Comparison of ENCODE assay signal across 21 cellular contexts in genomic region chr5:78495800-78496199, GRCh38.
DNase-seq lines count a peak whose midpoint lies in the region; ATAC-seq, FAIRE-seq and TF ChIP-seq lines count a peak whose summit lies in the region.
"Had no signal": no experiment of that assay in that cellular context is flagged by ENCODE, and none has a peak within 500 bp of the region (broad histone marks: within the 10 kb centered on the region; RNA-seq: fewer than 3 reads in every experiment).

No MANE protein-coding gene starts in this region.

- no peaks in the 10 kb centered on the region for H3K23me2 ChIP-seq in H9 (ENCODE audit: insufficient read length, low read depth, low read length, poor library complexity, severe bottlenecking)

- H3K4me1 ChIP-seq in H9 (ENCODE audit: insufficient read depth, low read length) (peaks cover 26% of the 10 kb centered on the region), astrocyte (ENCODE audit: insufficient read depth, low read length) (peaks cover 11% of the 10 kb centered on the region), right lobe of liver (peaks cover 0 to 6% (median 0%) of the 10 kb centered on the region in 4 donors)

- H3K27ac Mint-ChIP-seq in H9 (peak overlapping the region; percentile 45 to 95 (median 86); a peak in 6 of 7 replicates), astrocyte (ENCODE audit: unreplicated experiment) (peak overlapping the region; percentile 6), osteocyte (ENCODE audit: unreplicated experiment) (peak overlapping the region; percentile 78)
- H3K27ac Mint-ChIP-seq: activated CD4-positive, alpha-beta memory T cell treated with anti-CD3 and anti-CD28 coated beads for 36 hours; activated naive CD8-positive, alpha-beta T cell treated with anti-CD3 and anti-CD28 coated beads for 36 hours had no signal

- H3K4ac ChIP-seq in H9 (ENCODE audit: low read depth, low read length): no peak overlapping the region

- no peak overlapping the region for H2BK120ac ChIP-seq in H9 (ENCODE audit: low read depth, low read length, poor library complexity, severe bottlenecking)

- H4K8ac ChIP-seq in H9 (replicated peaks; ENCODE audit: insufficient read length, low read depth, low read length): no peak overlapping the region

- H3K9ac ChIP-seq in H9 (ENCODE audit: extremely low read depth, insufficient read length, low read length) (no peak overlapping the region), astrocyte (ENCODE audit: low read length) (no peak overlapping the region)

- H3T11ph ChIP-seq in H9 (ENCODE audit: low read length): no peak overlapping the region

- no peak overlapping the region; the same call in 1 of the 2 replicates for H3K14ac ChIP-seq in H9 (ENCODE audit: insufficient read depth, low read length)

- TF ChIP-seq CTCF in H9 (conservative IDR thresholded peaks at IDR 0.05) (no peak), astrocyte (IDR thresholded peaks at IDR 0.05; ENCODE audit: insufficient read depth, low read depth, low read length) (no peak), osteocyte (IDR thresholded peaks at IDR 0.05) (no peak), right lobe of liver (IDR thresholded peaks at IDR 0.05) (no peak)

- H3K79me2 ChIP-seq in H9 (ENCODE audit: insufficient read depth, low read length) (no peaks in the 10 kb centered on the region; the same call in 1 of the 2 replicates), astrocyte (ENCODE audit: insufficient read depth, low read length) (peaks cover 80% of the 10 kb centered on the region)

- peak overlapping the region; percentile 69 for H2AK5ac ChIP-seq in H9 (ENCODE audit: insufficient read length, low read length)

- ATAC-seq in right lobe of liver: no peak
- ATAC-seq: gastroesophageal sphincter had no signal

- H2BK12ac ChIP-seq in H9 (ENCODE audit: insufficient read length, low read depth, low read length): no peak overlapping the region

- no peaks in the 10 kb centered on the region for H3K36me3 ChIP-seq in astrocyte (ENCODE audit: insufficient read depth, low read length)
- H3K36me3 ChIP-seq in right lobe of liver: no peaks in the 10 kb centered on the region
- H3K36me3 ChIP-seq: gastroesophageal sphincter had no signal

- H2AFZ ChIP-seq in H9 (ENCODE audit: low read length) (no peak overlapping the region), astrocyte (ENCODE audit: low read depth, low read length) (no peak overlapping the region)

- H3K18ac ChIP-seq in H9 (ENCODE audit: insufficient read length, low read depth, low read length): peak overlapping the region; percentile 18

- H3K23ac ChIP-seq in H9 (ENCODE audit: insufficient read length, low read depth, low read length): no peak overlapping the region

- H4K91ac ChIP-seq in H9 (ENCODE audit: insufficient read length, low read depth, low read length): no peak overlapping the region

- H2BK15ac ChIP-seq in H9 (ENCODE audit: low read depth, low read length): no peak overlapping the region

- TF ChIP-seq POLR2A in right lobe of liver (IDR thresholded peaks at IDR 0.05): no peak

- H2BK5ac ChIP-seq in H9 (ENCODE audit: insufficient read length, low read length): no peak overlapping the region

- peak overlapping the region; percentile 0 to 2; a peak in 2 of 5 replicates for H3K4me3 Mint-ChIP-seq in H9
- H3K4me3 Mint-ChIP-seq in astrocyte (ENCODE audit: unreplicated experiment): no peak overlapping the region
- H3K4me3 Mint-ChIP-seq in osteocyte (ENCODE audit: unreplicated experiment): no peak overlapping the region
- H3K4me3 Mint-ChIP-seq: activated CD4-positive, alpha-beta memory T cell treated with anti-CD3 and anti-CD28 coated beads for 36 hours; activated naive CD8-positive, alpha-beta T cell treated with anti-CD3 and anti-CD28 coated beads for 36 hours had no signal

- H4K20me1 ChIP-seq in H9 (ENCODE audit: control insufficient read depth, insufficient read depth, insufficient read length): no peaks in the 10 kb centered on the region
- H4K20me1 ChIP-seq in astrocyte (ENCODE audit: insufficient read depth, low read length): peaks cover 55% of the 10 kb centered on the region

- H3K56ac ChIP-seq in H9 (ENCODE audit: insufficient read length, low read depth, low read length): no peak overlapping the region

- H3K4me1 Mint-ChIP-seq in H9 (peaks cover 53 to 60% of the 10 kb centered on the region in 2 experiments), astrocyte (ENCODE audit: low read depth, unreplicated experiment) (peaks cover 31% of the 10 kb centered on the region), osteocyte (ENCODE audit: unreplicated experiment) (peaks cover 66% of the 10 kb centered on the region)
- H3K4me1 Mint-ChIP-seq: activated naive CD8-positive, alpha-beta T cell treated with anti-CD3 and anti-CD28 coated beads for 36 hours had no signal

- H3K9me3 Mint-ChIP-seq in H9: no peaks in the 10 kb centered on the region
- H3K9me3 Mint-ChIP-seq in astrocyte (ENCODE audit: unreplicated experiment): no peaks in the 10 kb centered on the region
- no peaks in the 10 kb centered on the region for H3K9me3 Mint-ChIP-seq in osteocyte (ENCODE audit: unreplicated experiment)
- H3K9me3 Mint-ChIP-seq: activated CD4-positive, alpha-beta memory T cell treated with anti-CD3 and anti-CD28 coated beads for 36 hours; activated naive CD8-positive, alpha-beta T cell treated with anti-CD3 and anti-CD28 coated beads for 36 hours had no signal

- H3K27me3 ChIP-seq in H9 (ENCODE audit: insufficient read depth, low read length) (no peaks in the 10 kb centered on the region), astrocyte (ENCODE audit: insufficient read depth, low read length) (no peaks in the 10 kb centered on the region), right lobe of liver (no peaks in the 10 kb centered on the region)
- H3K27me3 ChIP-seq: gastroesophageal sphincter had no signal

- no peaks in the 10 kb centered on the region for H3K27me3 Mint-ChIP-seq in H9 (ENCODE audit: low read depth)
- no peaks in the 10 kb centered on the region for H3K27me3 Mint-ChIP-seq in astrocyte (ENCODE audit: low read depth, unreplicated experiment)
- H3K27me3 Mint-ChIP-seq in osteocyte (ENCODE audit: unreplicated experiment): no peaks in the 10 kb centered on the region

- intact Hi-C loops in right lobe of liver (cut with DNase I): no loop called here

- H4K5ac ChIP-seq in H9 (ENCODE audit: insufficient read length, low read depth, low read length): peak overlapping the region; percentile 22

- peak overlapping the region; percentile 79 for H3K27ac ChIP-seq in H9 (ENCODE audit: insufficient read length, low read depth, low read length)
- no peak overlapping the region for H3K27ac ChIP-seq in astrocyte (ENCODE audit: low read depth, low read length)
- H3K27ac ChIP-seq in right lobe of liver: no peak overlapping the region
- H3K27ac ChIP-seq: VCaP had no signal

- DNase-seq in H9 (peak; percentile 62), astrocyte (ENCODE audit: low read depth) (peak; percentile 47), iPS DF 19.7 (ENCODE audit: low read depth, low spot score) (peak; percentile 70), osteocyte (ENCODE audit: extremely low spot score, unreplicated experiment) (no peak), right lobe of liver (no peak), GM19239 (ENCODE audit: insufficient read length, low spot score) (no peak)
- no peak for DNase-seq in stimulated activated CD4-positive, alpha-beta T cell treated with anti-CD3 and anti-CD28 coated beads, Interleukin-15, amount 100 ng/mL, for 24 hours
- DNase-seq: activated CD4-positive, alpha-beta memory T cell treated with anti-CD3 and anti-CD28 coated beads for 36 hours; activated naive CD8-positive, alpha-beta T cell treated with anti-CD3 and anti-CD28 coated beads for 36 hours; AML-193; caudate nucleus; KBM-7; NCI-H1105; occipital lobe; RPMI8226; stimulated activated CD4-positive, alpha-beta T cell treated with anti-CD3 and anti-CD28 coated beads, Interleukin-4, amount 100 ng/mL, for 4 hours had no signal

- H3K4me3 ChIP-seq in astrocyte (ENCODE audit: insufficient read depth, low read depth, low read length): no peak overlapping the region
- no peak overlapping the region for H3K4me3 ChIP-seq in right lobe of liver
- H3K4me3 ChIP-seq: gastroesophageal sphincter had no signal

- H2BK20ac ChIP-seq in H9 (ENCODE audit: low read depth, low read length, poor library complexity, severe bottlenecking): no peak overlapping the region

- H3K79me1 ChIP-seq in H9 (ENCODE audit: insufficient read depth, low read depth, low read length, poor library complexity, severe bottlenecking): no peaks in the 10 kb centered on the region

- FAIRE-seq in astrocyte (lab: Jason Lieb, UNC): no peak
- FAIRE-seq in GM19239 (lab: Jason Lieb, UNC): no peak
- FAIRE-seq: D721Med, GM18507, islet of Langerhans had no signal

- H3K36me3 Mint-ChIP-seq in H9 (ENCODE audit: insufficient read depth in 1 of 3, low read depth in 3 of 3): peaks cover 0 to 12% (median 12%) of the 10 kb centered on the region in 3 experiments; a peak in 5 of 7 replicates
- H3K36me3 Mint-ChIP-seq in astrocyte (ENCODE audit: low read depth, unreplicated experiment): peaks cover 20% of the 10 kb centered on the region
- H3K36me3 Mint-ChIP-seq in osteocyte (ENCODE audit: unreplicated experiment): peaks cover 39% of the 10 kb centered on the region
- H3K36me3 Mint-ChIP-seq: activated CD4-positive, alpha-beta memory T cell treated with anti-CD3 and anti-CD28 coated beads for 36 hours; activated naive CD8-positive, alpha-beta T cell treated with anti-CD3 and anti-CD28 coated beads for 36 hours had no signal

- H3K4me2 ChIP-seq in H9 (ENCODE audit: insufficient read depth, insufficient read length, low read length) (peak overlapping the region; percentile 22), astrocyte (ENCODE audit: low read length) (peak overlapping the region; percentile 39)

- WGBS in H9 (ENCODE audit: extremely low coverage, insufficient read length, low lambda C conversion rate): no CpG with 5 or more reads among the region's 6 CpGs
- WGBS in right lobe of liver (ENCODE audit: insufficient coverage, low coverage, low lambda C conversion rate, missing lambda C conversion rate): 41% methylated on average over 5 of the region's 6 CpGs

- H3K9me3 ChIP-seq in H9 (ENCODE audit: control insufficient read depth, low read depth, low read length): no peaks in the 10 kb centered on the region
- no peaks in the 10 kb centered on the region for H3K9me3 ChIP-seq in astrocyte (ENCODE audit: insufficient read depth, low read depth, low read length)
- H3K9me3 ChIP-seq in right lobe of liver: no peaks in the 10 kb centered on the region
- H3K9me3 ChIP-seq: gastroesophageal sphincter had no signal

Comparison
In these comparisons a context has a peak if more than half of its experiments do, and no peak if none do; other contexts are left out.
1. DNase-seq: peak in H9 (single experiment), astrocyte (single experiment) and iPS DF 19.7 (single experiment); none in osteocyte (single experiment), stimulated activated CD4-positive, alpha-beta T cell treated with anti-CD3 and anti-CD28 coated beads, Interleukin-15, amount 100 ng/mL, for 24 hours (single experiment), right lobe of liver (0 of 3) and GM19239 (single experiment).
2. H3K27ac Mint-ChIP-seq: peak in every context shown above with its lines; median percentile 86 in H9; 78 in osteocyte; 6 in astrocyte.
3. H3K4me3 Mint-ChIP-seq: peak in H9 (2 of 2); none in astrocyte (single experiment) and osteocyte (single experiment).